ENCODE assay signal across 1 cellular context in genomic region chr5:72618699-72619098, GRCh38.
TF ChIP-seq lines count a peak whose summit lies in the region.

No MANE protein-coding gene starts in this region.

TF ChIP-seq in GM23338, 12 proteins besides CTCF, POLR2A, EP300 and RAD21 (continued from another document):
- TF ChIP-seq, protein P1, sequence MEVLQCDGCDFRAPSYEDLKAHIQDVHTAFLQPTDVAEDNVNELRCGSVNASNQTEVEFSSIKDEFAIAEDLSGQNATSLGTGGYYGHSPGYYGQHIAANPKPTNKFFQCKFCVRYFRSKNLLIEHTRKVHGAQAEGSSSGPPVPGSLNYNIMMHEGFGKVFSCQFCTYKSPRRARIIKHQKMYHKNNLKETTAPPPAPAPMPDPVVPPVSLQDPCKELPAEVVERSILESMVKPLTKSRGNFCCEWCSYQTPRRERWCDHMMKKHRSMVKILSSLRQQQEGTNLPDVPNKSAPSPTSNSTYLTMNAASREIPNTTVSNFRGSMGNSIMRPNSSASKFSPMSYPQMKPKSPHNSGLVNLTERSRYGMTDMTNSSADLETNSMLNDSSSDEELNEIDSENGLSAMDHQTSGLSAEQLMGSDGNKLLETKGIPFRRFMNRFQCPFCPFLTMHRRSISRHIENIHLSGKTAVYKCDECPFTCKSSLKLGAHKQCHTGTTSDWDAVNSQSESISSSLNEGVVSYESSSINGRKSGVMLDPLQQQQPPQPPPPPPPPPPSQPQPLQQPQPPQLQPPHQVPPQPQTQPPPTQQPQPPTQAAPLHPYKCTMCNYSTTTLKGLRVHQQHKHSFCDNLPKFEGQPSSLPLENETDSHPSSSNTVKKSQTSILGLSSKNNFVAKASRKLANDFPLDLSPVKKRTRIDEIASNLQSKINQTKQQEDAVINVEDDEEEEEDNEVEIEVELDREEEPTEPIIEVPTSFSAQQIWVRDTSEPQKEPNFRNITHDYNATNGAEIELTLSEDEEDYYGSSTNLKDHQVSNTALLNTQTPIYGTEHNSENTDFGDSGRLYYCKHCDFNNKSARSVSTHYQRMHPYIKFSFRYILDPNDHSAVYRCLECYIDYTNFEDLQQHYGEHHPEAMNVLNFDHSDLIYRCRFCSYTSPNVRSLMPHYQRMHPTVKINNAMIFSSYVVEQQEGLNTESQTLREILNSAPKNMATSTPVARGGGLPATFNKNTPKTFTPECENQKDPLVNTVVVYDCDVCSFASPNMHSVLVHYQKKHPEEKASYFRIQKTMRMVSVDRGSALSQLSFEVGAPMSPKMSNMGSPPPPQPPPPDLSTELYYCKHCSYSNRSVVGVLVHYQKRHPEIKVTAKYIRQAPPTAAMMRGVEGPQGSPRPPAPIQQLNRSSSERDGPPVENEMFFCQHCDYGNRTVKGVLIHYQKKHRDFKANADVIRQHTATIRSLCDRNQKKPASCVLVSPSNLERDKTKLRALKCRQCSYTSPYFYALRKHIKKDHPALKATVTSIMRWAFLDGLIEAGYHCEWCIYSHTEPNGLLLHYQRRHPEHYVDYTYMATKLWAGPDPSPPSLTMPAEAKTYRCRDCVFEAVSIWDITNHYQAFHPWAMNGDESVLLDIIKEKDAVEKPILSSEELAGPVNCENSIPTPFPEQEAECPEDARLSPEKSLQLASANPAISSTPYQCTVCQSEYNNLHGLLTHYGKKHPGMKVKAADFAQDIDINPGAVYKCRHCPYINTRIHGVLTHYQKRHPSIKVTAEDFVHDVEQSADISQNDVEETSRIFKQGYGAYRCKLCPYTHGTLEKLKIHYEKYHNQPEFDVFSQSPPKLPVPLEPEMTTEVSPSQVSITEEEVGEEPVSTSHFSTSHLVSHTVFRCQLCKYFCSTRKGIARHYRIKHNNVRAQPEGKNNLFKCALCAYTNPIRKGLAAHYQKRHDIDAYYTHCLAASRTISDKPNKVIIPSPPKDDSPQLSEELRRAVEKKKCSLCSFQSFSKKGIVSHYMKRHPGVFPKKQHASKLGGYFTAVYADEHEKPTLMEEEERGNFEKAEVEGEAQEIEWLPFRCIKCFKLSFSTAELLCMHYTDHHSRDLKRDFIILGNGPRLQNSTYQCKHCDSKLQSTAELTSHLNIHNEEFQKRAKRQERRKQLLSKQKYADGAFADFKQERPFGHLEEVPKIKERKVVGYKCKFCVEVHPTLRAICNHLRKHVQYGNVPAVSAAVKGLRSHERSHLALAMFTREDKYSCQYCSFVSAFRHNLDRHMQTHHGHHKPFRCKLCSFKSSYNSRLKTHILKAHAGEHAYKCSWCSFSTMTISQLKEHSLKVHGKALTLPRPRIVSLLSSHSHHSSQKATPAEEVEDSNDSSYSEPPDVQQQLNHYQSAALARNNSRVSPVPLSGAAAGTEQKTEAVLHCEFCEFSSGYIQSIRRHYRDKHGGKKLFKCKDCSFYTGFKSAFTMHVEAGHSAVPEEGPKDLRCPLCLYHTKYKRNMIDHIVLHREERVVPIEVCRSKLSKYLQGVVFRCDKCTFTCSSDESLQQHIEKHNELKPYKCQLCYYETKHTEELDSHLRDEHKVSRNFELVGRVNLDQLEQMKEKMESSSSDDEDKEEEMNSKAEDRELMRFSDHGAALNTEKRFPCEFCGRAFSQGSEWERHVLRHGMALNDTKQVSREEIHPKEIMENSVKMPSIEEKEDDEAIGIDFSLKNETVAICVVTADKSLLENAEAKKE (CRISPR knock-in tag; IDR thresholded peaks at IDR 0.05): no peak
- TF ChIP-seq EZH2phosphoT487 (IDR thresholded peaks at IDR 0.05; ENCODE audit: unreplicated experiment) (no peak), EZH2 (IDR thresholded peaks at IDR 0.05; ENCODE audit: low read depth, unreplicated experiment) (no peak), NANOG (IDR thresholded peaks at IDR 0.05; ENCODE audit: borderline replicate concordance) (no peak)
